1 cellular context compared by ENCODE assay signal in the genomic region with DNA sequence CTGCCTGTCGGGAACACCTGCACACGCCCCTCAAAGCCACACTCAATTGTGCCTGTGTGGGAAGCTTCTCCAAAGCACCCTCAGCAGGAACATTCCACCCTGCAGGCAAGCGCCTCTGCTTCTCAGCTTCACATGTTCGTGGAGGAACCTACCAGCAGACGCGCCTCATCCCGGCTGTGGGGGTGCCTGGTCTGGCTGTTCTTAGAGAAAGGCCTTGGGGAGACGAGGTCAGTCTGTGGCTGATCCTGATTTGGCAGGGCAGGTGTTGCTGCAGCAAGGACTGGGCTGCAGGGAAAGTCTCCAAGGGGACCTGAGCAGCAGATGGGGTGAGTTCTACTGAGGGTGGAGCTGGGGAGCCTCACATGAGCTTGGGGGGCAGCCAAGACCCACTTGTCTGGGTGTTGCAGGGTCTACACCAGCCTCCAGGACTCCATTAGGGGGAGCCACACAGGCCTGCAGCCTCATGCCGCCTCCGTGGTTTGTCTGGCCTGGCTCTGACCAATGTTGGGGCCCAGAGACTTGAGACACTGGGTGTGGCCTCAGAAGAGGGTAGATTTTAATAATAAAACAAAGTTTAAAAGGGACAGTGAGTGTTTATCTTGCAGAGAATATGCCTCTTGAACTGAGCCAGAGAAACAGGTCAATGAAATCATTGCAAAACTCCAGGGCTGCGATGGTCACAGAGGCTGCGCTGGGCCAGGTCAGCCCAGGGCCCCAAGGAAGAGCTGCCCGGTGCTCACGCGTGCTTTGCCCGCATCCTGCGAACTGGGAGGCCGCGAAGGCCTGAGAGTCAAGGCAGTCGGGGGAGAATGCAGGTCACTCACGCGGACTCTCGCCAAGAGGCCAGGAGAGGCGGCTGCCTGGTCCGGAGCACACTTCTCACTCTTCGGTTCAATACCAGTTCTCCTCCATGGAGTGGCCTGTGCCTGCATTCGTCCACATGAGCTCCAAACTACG.
TF ChIP-seq lines count a peak whose summit lies in the region.

No MANE protein-coding gene starts in this region.

TF ChIP-seq in H1, 55 proteins besides CTCF, POLR2A, EP300 and RAD21:
- TF ChIP-seq GABPA (IDR thresholded peaks at IDR 0.05; ENCODE audit: borderline replicate concordance, insufficient read depth, low read length) (peak; percentile 13; the same call in 1 of the 2 replicates), PHF8 (conservative IDR thresholded peaks at IDR 0.05; ENCODE audit: low read depth, low read length) (no peak), JUN (IDR thresholded peaks at IDR 0.05; ENCODE audit: low read depth, low read length) (no peak), SRF (IDR thresholded peaks at IDR 0.05; ENCODE audit: low read depth, low read length) (no peak), CBX8 (IDR thresholded peaks at IDR 0.05; ENCODE audit: borderline replicate concordance, low read depth, low read length) (no peak), SUZ12 (IDR thresholded peaks at IDR 0.05; ENCODE audit: low read length) (no peak), TBP (IDR thresholded peaks at IDR 0.05; ENCODE audit: low read depth, low read length) (no peak), ASH2L (IDR thresholded peaks at IDR 0.05; ENCODE audit: low read length) (no peak), ZNF274 (IDR thresholded peaks at IDR 0.05; ENCODE audit: borderline replicate concordance, extremely low read depth, low read length) (no peak)
- TF ChIP-seq, protein P1, sequence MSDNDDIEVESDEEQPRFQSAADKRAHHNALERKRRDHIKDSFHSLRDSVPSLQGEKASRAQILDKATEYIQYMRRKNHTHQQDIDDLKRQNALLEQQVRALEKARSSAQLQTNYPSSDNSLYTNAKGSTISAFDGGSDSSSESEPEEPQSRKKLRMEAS (IDR thresholded peaks at IDR 0.05): peak; percentile 76; the same call in 1 of the 2 replicates
- TF ChIP-seq, protein P2, sequence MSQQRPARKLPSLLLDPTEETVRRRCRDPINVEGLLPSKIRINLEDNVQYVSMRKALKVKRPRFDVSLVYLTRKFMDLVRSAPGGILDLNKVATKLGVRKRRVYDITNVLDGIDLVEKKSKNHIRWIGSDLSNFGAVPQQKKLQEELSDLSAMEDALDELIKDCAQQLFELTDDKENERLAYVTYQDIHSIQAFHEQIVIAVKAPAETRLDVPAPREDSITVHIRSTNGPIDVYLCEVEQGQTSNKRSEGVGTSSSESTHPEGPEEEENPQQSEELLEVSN (IDR thresholded peaks at IDR 0.05): peak; percentile 34; the same call in 1 of the 2 replicates
